ENCODE assay signal across 13 cellular contexts in the genomic region with DNA sequence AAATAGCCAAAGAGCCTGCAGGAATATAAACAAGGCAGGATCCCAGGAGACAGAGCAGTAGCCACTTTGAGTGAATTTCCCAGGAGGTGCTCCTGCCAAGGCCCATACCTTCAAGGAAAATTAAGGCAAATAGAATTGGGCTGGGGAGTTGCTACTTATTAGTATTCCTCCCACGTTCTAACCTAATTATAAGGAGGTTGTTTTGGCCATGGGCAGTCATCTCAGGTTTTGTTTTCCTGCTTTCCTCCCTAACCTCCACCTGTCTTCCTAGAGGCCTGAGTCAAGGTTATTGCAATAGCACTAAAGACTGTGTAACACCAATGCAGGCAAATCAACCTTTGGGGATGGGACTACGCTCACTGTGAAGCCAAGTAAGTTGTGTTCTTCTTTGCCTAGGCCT.
DNase-seq lines count a peak whose midpoint lies in the region; ATAC-seq, FAIRE-seq and TF ChIP-seq lines count a peak whose summit lies in the region.
"Had no signal": no experiment of that assay in that cellular context is flagged by ENCODE, and none has a peak within 500 bp of the region (broad histone marks: within the 10 kb centered on the region; RNA-seq: fewer than 3 reads in every experiment).

No MANE protein-coding gene starts in this region.

- H3K36me3 ChIP-seq in CD8-positive, alpha-beta T cell (ENCODE audit: insufficient read depth, low read length), result peaks cover 24% of the 10 kb centered on the region
- H3K36me3 ChIP-seq in KOPT-K1 (ENCODE audit: insufficient read depth, low read length) (no peaks in the 10 kb centered on the region), GM12878 (ENCODE audit: control insufficient read depth in 2 of 2, insufficient read depth in 2 of 2, low read length in 1 of 2) (peaks cover 1 to 3% of the 10 kb centered on the region in 2 experiments; a peak in 2 of 4 replicates)

- intact Hi-C loops in CD8-positive, alpha-beta T cell (cut with DNase I, micrococcal nuclease), result loop anchor here (1.0 to 10.0 kb wide), 3 partner anchors 8 to 291 kb away; no protein-coding TSS in a partner anchor
- intact Hi-C loops in GM12878 (cut with micrococcal nuclease; ENCODE audit: unreplicated experiment), result no loop called here

- H3K27ac Mint-ChIP-seq in CD8-positive, alpha-beta T cell, result peak overlapping the region; percentile 99

- H3K9me3 ChIP-seq in CD8-positive, alpha-beta T cell (ENCODE audit: low read length), result no peaks in the 10 kb centered on the region
- H3K9me3 ChIP-seq in KOPT-K1 (ENCODE audit: insufficient read depth, low read length, poor library complexity, severe bottlenecking) (no peaks in the 10 kb centered on the region), GM12878 (replicated peaks; ENCODE audit: control insufficient read depth, insufficient read depth, low read length) (no peaks in the 10 kb centered on the region)

- H3K36me3 Mint-ChIP-seq in CD8-positive, alpha-beta T cell, result peaks cover 86% of the 10 kb centered on the region

- in situ Hi-C loops in GM12878 (cut with MboI), result no loop called here

- no peaks in the 10 kb centered on the region for H3K27me3 ChIP-seq in CD8-positive, alpha-beta T cell (ENCODE audit: insufficient read depth, low read length)
- H3K27me3 ChIP-seq in GM12878 (replicated peaks in 1 of 2; ENCODE audit: control insufficient read depth in 2 of 2, insufficient read depth in 2 of 2, low read length in 1 of 2), result no peaks in the 10 kb centered on the region

- CTCF ChIA-PET in CD8-positive, alpha-beta T cell (lab: Charles Lee), result interaction anchor here (1.2 to 7.2 kb wide), 8 partner anchors 16 to 628 kb away, joined by 4 to 47 read pairs (median 9); no protein-coding TSS in a partner anchor
- CTCF ChIA-PET in GM12878 (lab: Yijun Ruan, JAX), result interaction anchor here (0.7 to 10.7 kb wide), 5 partner anchors 9 to 131 kb away, joined by 3 to 100 read pairs (median 6); no protein-coding TSS in a partner anchor

- no peaks in the 10 kb centered on the region for H4K20me1 ChIP-seq in GM12878 (ENCODE audit: control insufficient read depth, insufficient read depth)

- TF ChIP-seq POLR2A in GM12878 (IDR thresholded peaks at IDR 0.05; ENCODE audit: low read depth, low read length), result no peak

- RAD21 ChIA-PET in GM12878 (lab: Charles Lee; ENCODE audit: unreplicated experiment), result interaction anchor here (0.8 to 25.4 kb wide), 9 partner anchors 9 to 131 kb away, joined by 3 to 797 read pairs (median 4); no protein-coding TSS in a partner anchor

- no peak overlapping the region for H2AFZ ChIP-seq in GM12878 (ENCODE audit: control insufficient read depth, low read depth, low read length)

- peak overlapping the region; percentile 39 for H3K4me2 ChIP-seq in GM12878 (ENCODE audit: control insufficient read depth, insufficient read depth)

- DNase-seq in CD8-positive, alpha-beta T cell, result no peak
- DNase-seq in GM12878 (ENCODE audit: low read depth, low spot score), result no peak
- DNase-seq in pons (ENCODE audit: low spot score), result peak; percentile 9
- no peak for DNase-seq in SKM-1 (lab: John Stamatoyannopoulos, UW; ENCODE audit: unreplicated experiment)
- DNase-seq in NCI-H2196 (lab: John Stamatoyannopoulos, UW; ENCODE audit: unreplicated experiment), result no peak
- DNase-seq in amniotic stem cell (lab: John Stamatoyannopoulos, UW), result no peak
- DNase-seq: amygdala; dorsolateral prefrontal cortex; HCEC 1CT; midbrain; NCI-H2081 treated with DMSO at 0.1 percent for 48 hours; stimulated activated CD4-positive, alpha-beta T cell treated with anti-CD3 and anti-CD28 coated beads, Interleukin-4, amount 100 ng/mL, for 4 hours had no signal

- no peak for TF ChIP-seq EP300 in GM12878 (IDR thresholded peaks at IDR 0.05; ENCODE audit: borderline replicate concordance in 1 of 2, control insufficient read depth in 1 of 2, low read depth in 2 of 2, low read length in 2 of 2)

- H3K4me3 Mint-ChIP-seq in CD8-positive, alpha-beta T cell, result peak overlapping the region; percentile 86

- H3K9ac ChIP-seq in GM12878 (ENCODE audit: control insufficient read depth, insufficient read depth, low read length), result no peak overlapping the region

- peaks cover 95% of the 10 kb centered on the region for H3K4me1 ChIP-seq in CD8-positive, alpha-beta T cell (ENCODE audit: insufficient read depth, low read length)
- peaks cover 98% of the 10 kb centered on the region for H3K4me1 ChIP-seq in GM12878 (ENCODE audit: control insufficient read depth, insufficient read depth, low read length)

- SMC1A ChIA-PET in GM12878 (lab: Charles Lee; ENCODE audit: uncharacterized antibody, unreplicated experiment), result interaction anchor here (0.9 to 16.7 kb wide), 11 partner anchors 10 to 125 kb away, joined by 3 to 399 read pairs (median 5); no protein-coding TSS in a partner anchor

- H3K4me3 ChIP-seq in CD8-positive, alpha-beta T cell (ENCODE audit: low read depth, low read length), result peak overlapping the region; percentile 36
- 0 out of 2 replicates have a peak overlapping the region, but pooled peaks have one; percentile 6 for H3K4me3 ChIP-seq in GM12878
- H3K4me3 ChIP-seq: dorsolateral prefrontal cortex had no signal

- peaks cover 62% of the 10 kb centered on the region for H3K79me2 ChIP-seq in GM12878 (ENCODE audit: control insufficient read depth, insufficient read depth, low read length)

- 66% methylated on average over 2 of the region's 2 CpGs for WGBS in GM12878 (ENCODE audit: insufficient coverage, insufficient replicate concordance, low lambda C conversion rate, missing lambda C conversion rate)

- POLR2A ChIA-PET in CD8-positive, alpha-beta T cell (lab: Charles Lee), result interaction anchor here (0.6 to 26.7 kb wide), 7 partner anchors 14 to 411 kb away, joined by 3 to 472 read pairs (median 7); no protein-coding TSS in a partner anchor
- POLR2A ChIA-PET in GM12878 (lab: Charles Lee), result interaction anchor here (0.6 to 35.4 kb wide), 3 partner anchors 14 to 133 kb away, joined by 3 to 875 read pairs (median 339); no protein-coding TSS in a partner anchor

- no peaks in the 10 kb centered on the region for H3K27me3 Mint-ChIP-seq in CD8-positive, alpha-beta T cell (ENCODE audit: low read depth)

- ATAC-seq in CD8-positive, alpha-beta T cell, result no peak
- no peak for ATAC-seq in GM12878

- BruUV-seq in GM12878 (replicated peaks; lab: Mats Ljungman, UMichigan), result no TSS peak

- FAIRE-seq in GM12878 (lab: Jason Lieb, UNC), result no peak

- peak overlapping the region; percentile 58 for H3K27ac ChIP-seq in CD8-positive, alpha-beta T cell (ENCODE audit: low read depth, low read length)
- H3K27ac ChIP-seq in KOPT-K1 (ENCODE audit: low read depth, low read length, poor library complexity, severe bottlenecking) (peak overlapping the region; percentile 59), GM12878 (ENCODE audit: control insufficient read depth, insufficient read depth) (peak overlapping the region; percentile 67)

- TF ChIP-seq RAD21 in GM12878 (IDR thresholded peaks at IDR 0.05; ENCODE audit: insufficient read depth, low read depth, low read length), result no peak

- no peaks in the 10 kb centered on the region for H3K9me3 Mint-ChIP-seq in CD8-positive, alpha-beta T cell

- no peak for TF ChIP-seq CTCF in CD8-positive, alpha-beta T cell (IDR thresholded peaks at IDR 0.05)
- no peak for TF ChIP-seq CTCF in GM12878 (IDR thresholded peaks at IDR 0.05 in 2 of 3, conservative IDR thresholded peaks at IDR 0.05 in 1 of 3; ENCODE audit: control insufficient read depth in 2 of 3, extremely low read depth in 1 of 3, insufficient read depth in 1 of 3, low read depth in 3 of 3, low read length in 3 of 3)

- H3K4me1 Mint-ChIP-seq in CD8-positive, alpha-beta T cell (ENCODE audit: low read depth), result peaks cover 88% of the 10 kb centered on the region

TF ChIP-seq in GM12878, 131 proteins besides CTCF, POLR2A, EP300 and RAD21:
- TF ChIP-seq YBX1 (IDR thresholded peaks at IDR 0.05), result no peak
- TF ChIP-seq KLF5 (IDR thresholded peaks at IDR 0.05; ENCODE audit: partially characterized antibody), result no peak
- no peak for TF ChIP-seq RAD51 (IDR thresholded peaks at IDR 0.05)
- TF ChIP-seq SREBF1 (IDR thresholded peaks at IDR 0.05; ENCODE audit: low read length), result no peak
- no peak for TF ChIP-seq POLR2AphosphoS2 (IDR thresholded peaks at IDR 0.05; ENCODE audit: low read depth, low read length)
- no peak for TF ChIP-seq RBBP5 (conservative IDR thresholded peaks at IDR 0.05)
- no peak for TF ChIP-seq KAT2A (conservative IDR thresholded peaks at IDR 0.05; ENCODE audit: control insufficient read depth, low read depth, low read length)
- peak; percentile 14 for TF ChIP-seq MEF2B (IDR thresholded peaks at IDR 0.05; ENCODE audit: partially characterized antibody, poor library complexity, severe bottlenecking)
